In genomic region chr3:40975711-40976121, GRCh38 we compare ENCODE assay signal across 15 cellular contexts.
DNase-seq lines count a peak whose midpoint lies in the region; ATAC-seq and TF ChIP-seq lines count a peak whose summit lies in the region.
"Had no signal": no experiment of that assay in that cellular context is flagged by ENCODE, and none has a peak within 500 bp of the region (broad histone marks: within the 10 kb centered on the region; RNA-seq: fewer than 3 reads in every experiment).

No MANE protein-coding gene starts in this region.

- H3K36me3 ChIP-seq in sigmoid colon, result no peaks in the 10 kb centered on the region
- H3K36me3 ChIP-seq: neutrophil had no signal

- TF ChIP-seq EP300 in sigmoid colon (IDR thresholded peaks at IDR 0.05), result no peak

- H3K4me1 Mint-ChIP-seq in HFFc6 (ENCODE audit: low read depth), result peaks cover 19% of the 10 kb centered on the region; the same call in 1 of the 2 replicates

- ATAC-seq in left ventricle myocardium superior, result peak; percentile 59
- no peak for ATAC-seq in GM21717 (IDR thresholded peaks at IDR 0.05; ENCODE audit: unreplicated experiment)
- ATAC-seq: activated CD4-positive, CD25-positive, alpha-beta regulatory T cell treated with anti-CD3 and anti-CD28 coated beads, Interleukin-2, amount 50 U/mL, for 24 hours; activated CD8-positive, alpha-beta memory T cell treated with anti-CD3 and anti-CD28 coated beads, Interleukin-2, amount 10 ng/mL, durations not matched to agents 7 days and 5 days; sciatic nerve had no signal

- peak overlapping the region in 3 of 4 donors; percentile 34 to 73 (median 57) for H3K27ac ChIP-seq in sigmoid colon
- H3K27ac ChIP-seq: neutrophil had no signal

- no peaks in the 10 kb centered on the region for H3K36me3 Mint-ChIP-seq in HFFc6 (ENCODE audit: low read depth)
- H3K36me3 Mint-ChIP-seq: activated CD8-positive, alpha-beta memory T cell treated with anti-CD3 and anti-CD28 coated beads, Interleukin-2, amount 10 ng/mL, durations not matched to agents 7 days and 5 days had no signal

- no peak for TF ChIP-seq POLR2A in sigmoid colon (IDR thresholded peaks at IDR 0.05)

- peaks cover 0 to 41% (median 35%) of the 10 kb centered on the region in 4 donors for H3K4me1 ChIP-seq in sigmoid colon

- TF ChIP-seq CTCF in HFFc6 (IDR thresholded peaks at IDR 0.05), result no peak
- TF ChIP-seq CTCF in cardiac fibroblast (IDR thresholded peaks at IDR 0.05; ENCODE audit: low read depth, low read length), result no peak
- TF ChIP-seq CTCF in sigmoid colon (IDR thresholded peaks at IDR 0.05), result no peak

- H3K9me3 Mint-ChIP-seq in HFFc6, result peaks cover 28% of the 10 kb centered on the region
- H3K9me3 Mint-ChIP-seq: activated T-helper 2 cell treated with anti-CD3 and anti-CD28 coated beads, Interferon-gamma antibody, Interleukin-2, Interleukin-4, amounts not matched to agents 10 μg/mL and 5 μg/mL and 100 μg/mL, durations not matched to agents 14 hours and 24 hours and 36 hours had no signal

- H3K27me3 Mint-ChIP-seq in HFFc6 (ENCODE audit: insufficient read depth), result peaks cover 1% of the 10 kb centered on the region

- no peaks in the 10 kb centered on the region for H3K9me3 ChIP-seq in sigmoid colon
- H3K9me3 ChIP-seq: Caco-2, neutrophil had no signal

- DNase-seq in HFFc6, result no peak
- peak; percentile 62 to 79 for DNase-seq in cardiac fibroblast (ENCODE audit: low read depth in 2 of 2)
- no peak for DNase-seq in left ventricle myocardium superior
- no peak for DNase-seq in sigmoid colon
- no peak for DNase-seq in GDM1 (lab: John Stamatoyannopoulos, UW)
- no peak for DNase-seq in mesenteric fat pad (ENCODE audit: low spot score)
- DNase-seq: activated CD8-positive, alpha-beta memory T cell treated with anti-CD3 and anti-CD28 coated beads, Interleukin-2, amount 10 ng/mL, durations not matched to agents 7 days and 5 days; Caco-2; IMR-90; NCI-H2029 had no signal

- no peak overlapping the region for H3K4me3 Mint-ChIP-seq in HFFc6
- H3K4me3 Mint-ChIP-seq: activated CD8-positive, alpha-beta memory T cell treated with anti-CD3 and anti-CD28 coated beads, Interleukin-2, amount 10 ng/mL, durations not matched to agents 7 days and 5 days had no signal

- no peaks in the 10 kb centered on the region for H3K27me3 ChIP-seq in sigmoid colon
- H3K27me3 ChIP-seq: neutrophil had no signal

- 76 to 92% methylated on average over 6 of the region's 6 CpGs for WGBS in sigmoid colon, 2 donors

- H3K4me3 ChIP-seq in cardiac fibroblast (replicated peaks in 1 of 2; ENCODE audit: low read depth in 2 of 2, low read length in 2 of 2), result no peak overlapping the region
- no peak overlapping the region for H3K4me3 ChIP-seq in sigmoid colon

- intact Hi-C loops in left ventricle myocardium superior (cut with micrococcal nuclease), result loop anchor here (10.0 kb wide), 1 partner anchor 229 kb away; no protein-coding TSS in a partner anchor
- intact Hi-C loops in sigmoid colon (cut with DNase I), result no loop called here

- peak overlapping the region; percentile 19; the same call in 1 of the 2 replicates for H3K27ac Mint-ChIP-seq in HFFc6
- H3K27ac Mint-ChIP-seq: activated CD8-positive, alpha-beta memory T cell treated with anti-CD3 and anti-CD28 coated beads, Interleukin-2, amount 10 ng/mL, durations not matched to agents 7 days and 5 days; activated T-helper 2 cell treated with anti-CD3 and anti-CD28 coated beads, Interferon-gamma antibody, Interleukin-2, Interleukin-4, amounts not matched to agents 10 μg/mL and 5 μg/mL and 100 μg/mL, durations not matched to agents 14 hours and 24 hours and 36 hours had no signal

Comparison
In these comparisons a context has a peak if more than half of its experiments do, and no peak if none do; other contexts are left out.
1. DNase-seq: peak in cardiac fibroblast (2 of 2); none in HFFc6 (single experiment), left ventricle myocardium superior (single experiment), sigmoid colon (single experiment), GDM1 (single experiment) and mesenteric fat pad (single experiment).